2 cellular contexts compared by ENCODE assay signal in genomic region chr16:30899794-30900193, GRCh38.
TF ChIP-seq lines count a peak whose summit lies in the region.

No MANE protein-coding gene starts in this region.

TF ChIP-seq in HEK293, 187 proteins besides CTCF, POLR2A, EP300 and RAD21:
- TF ChIP-seq ZBTB26 (tag by site-specific recombination; optimal IDR thresholded peaks at IDR 0.05) (no peak), MEIS1 (CRISPR knock-in tag; IDR thresholded peaks at IDR 0.05; ENCODE audit: borderline replicate concordance) (no peak), ZSCAN5A (tag by site-specific recombination; IDR thresholded peaks at IDR 0.05) (no peak), ZNF302 (tag by site-specific recombination; IDR thresholded peaks at IDR 0.05; ENCODE audit: low read depth) (no peak), KLF1 (tag by site-specific recombination; IDR thresholded peaks at IDR 0.05) (no peak), ZNF121 (tag by site-specific recombination; IDR thresholded peaks at IDR 0.05) (peak; percentile 81), PRDM10 (tag by site-specific recombination; IDR thresholded peaks at IDR 0.05) (peak; percentile 85), ZNF132 (tag by site-specific recombination; IDR thresholded peaks at IDR 0.05; ENCODE audit: borderline replicate concordance) (no peak), ZFP37 (tag by site-specific recombination; IDR thresholded peaks at IDR 0.05) (no peak)

TF ChIP-seq in K562, 482 proteins besides CTCF, POLR2A, EP300 and RAD21:
- TF ChIP-seq ZNF124 (CRISPR knock-in tag; IDR thresholded peaks at IDR 0.05) (no peak), ZNF41 (CRISPR knock-in tag; conservative IDR thresholded peaks at IDR 0.05) (no peak), PRDM10 (IDR thresholded peaks at IDR 0.05; ENCODE audit: partially characterized antibody) (peak; percentile 85), SP1 (CRISPR knock-in tag; IDR thresholded peaks at IDR 0.05) (no peak), BHLHE40 (IDR thresholded peaks at IDR 0.05; ENCODE audit: low read length) (no peak), ZNF121 (CRISPR knock-in tag; conservative IDR thresholded peaks at IDR 0.05) (peak; percentile 64)
